In genomic region chr17:1144139-1144538, GRCh38 we compare ENCODE assay signal across 14 cellular contexts.
"Had no signal": no experiment of that assay in that cellular context is flagged by ENCODE, and none has a peak within 500 bp of the region (broad histone marks: within the 10 kb centered on the region; RNA-seq: fewer than 3 reads in every experiment).

No MANE protein-coding gene starts in this region.

- H3K36me3 ChIP-seq: tibial nerve, uterus had no signal

- DNase-seq: activated CD4-positive, alpha-beta T cell treated with anti-CD3 and anti-CD28 coated beads for 1 hour; activated CD4-positive, alpha-beta T cell treated with anti-CD3 and anti-CD28 coated beads, Interleukin-2, amount 50 U/mL, for 4 hours; activated naive CD4-positive, alpha-beta T cell; activated naive CD8-positive, alpha-beta T cell treated with anti-CD3 and anti-CD28 coated beads, Interleukin-2, amount 10 ng/mL, durations not matched to agents 7 days and 5 days; activated T-cell treated with anti-CD3 and anti-CD28 coated beads for 4 hours; effector memory CD4-positive, alpha-beta T cell; left colon; lower lobe of right lung; midbrain; stimulated activated CD4-positive, alpha-beta T cell treated with anti-CD3 and anti-CD28 coated beads, Interleukin-2, amount 100 ng/mL, for 48 hours; stimulated activated naive CD4-positive, alpha-beta T cell; T-helper 17 cell; uterus had no signal

- H3K27me3 ChIP-seq: tibial nerve, uterus had no signal

- H3K4me1 ChIP-seq: lower lobe of right lung, tibial nerve, uterus had no signal

- H3K4me3 ChIP-seq: lower lobe of right lung, tibial nerve, uterus had no signal

- H3K27ac ChIP-seq: lower lobe of right lung, tibial nerve, uterus had no signal

- H3K9me3 ChIP-seq: lower lobe of right lung, tibial nerve, uterus had no signal
